Comparison of ENCODE assay signal across 8 cellular contexts in the genomic region with DNA sequence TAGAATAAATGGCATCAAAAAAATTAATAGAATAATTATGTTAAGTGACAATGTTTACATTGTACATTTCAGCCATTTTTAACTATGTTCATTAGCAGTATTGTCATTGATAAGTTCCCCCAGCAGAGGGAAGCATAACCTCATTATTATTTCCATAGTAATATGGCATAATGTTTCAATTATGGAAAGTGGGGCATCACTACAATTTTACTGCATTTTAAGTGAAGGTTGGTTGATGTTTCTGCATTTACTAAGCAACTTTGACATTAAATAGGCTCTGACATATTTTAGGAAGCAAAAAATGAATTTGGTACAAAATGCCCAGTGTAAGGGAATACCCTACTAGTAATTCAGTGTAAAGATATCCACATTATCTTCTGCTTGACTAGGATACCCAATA.
DNase-seq lines count a peak whose midpoint lies in the region; ATAC-seq, FAIRE-seq and TF ChIP-seq lines count a peak whose summit lies in the region.

No MANE protein-coding gene starts in this region.

- TF ChIP-seq CTCF in kidney (IDR thresholded peaks at IDR 0.05; ENCODE audit: borderline replicate concordance, extremely low read depth, insufficient read depth), result peak; percentile 37

- peak; percentile 17 for DNase-seq in AG20443 (ENCODE audit: low spot score)
- peak; percentile 49 for DNase-seq in NCI-H1105 treated with DMSO at 0.1 percent for 48 hours (lab: John Stamatoyannopoulos, UW)
- DNase-seq in amniotic epithelial cell (ENCODE audit: low read depth), result peak; percentile 20
- no peak for DNase-seq in kidney
- DNase-seq in ecto neural progenitor cell (ENCODE audit: low spot score), result no peak
- DNase-seq in NCI-H446 treated with DMSO at 0.1 percent for 48 hours (lab: John Stamatoyannopoulos, UW), result no peak

- H3K4me1 ChIP-seq in kidney (ENCODE audit: control insufficient read depth in 1 of 2, insufficient read depth in 1 of 2, low read depth in 1 of 2, low read length in 2 of 2), result no peaks in the 10 kb centered on the region

- no peak overlapping the region for H3K4me3 ChIP-seq in kidney (ENCODE audit: low read length in 2 of 2)

- intact Hi-C loops in kidney (cut with DNase I), result loop anchor here (10.0 kb wide), 1 partner anchor 1048 kb away; no protein-coding TSS in a partner anchor

- FAIRE-seq in kidney (lab: Jason Lieb, UNC), result peak; percentile 91

- H3K9me3 ChIP-seq in kidney (ENCODE audit: control insufficient read depth in 1 of 2, low read length in 2 of 2), result no peaks in the 10 kb centered on the region

- peak; percentile 86 for ATAC-seq in GM18498 (IDR thresholded peaks at IDR 0.05; ENCODE audit: unreplicated experiment)
- peak; percentile 92 for ATAC-seq in HG02678 (IDR thresholded peaks at IDR 0.05; ENCODE audit: unreplicated experiment)

- no peaks in the 10 kb centered on the region for H3K36me3 ChIP-seq in kidney (ENCODE audit: control insufficient read depth in 1 of 2, insufficient read depth in 2 of 2, low read length in 2 of 2)

- no peak overlapping the region for H3K9ac ChIP-seq in kidney (ENCODE audit: low read length in 2 of 2)

- no peak overlapping the region for H3K27ac ChIP-seq in kidney (ENCODE audit: low read depth in 2 of 2, low read length in 2 of 2)

Comparison
In these comparisons a context has a peak if more than half of its experiments do, and no peak if none do; other contexts are left out.
1. DNase-seq: peak in AG20443 (single experiment), NCI-H1105 treated with DMSO at 0.1 percent for 48 hours (single experiment) and amniotic epithelial cell (single experiment); none in kidney (single experiment), ecto neural progenitor cell (single experiment) and NCI-H446 treated with DMSO at 0.1 percent for 48 hours (single experiment).